In genomic region chr5:8457187-8458037, GRCh38 we compare ENCODE assay signal across 1 cellular context.
TF ChIP-seq lines count a peak whose summit lies in the region.

No MANE protein-coding gene starts in this region.

TF ChIP-seq in K562, 482 proteins besides CTCF, POLR2A, EP300 and RAD21 (continued from another document):
- TF ChIP-seq, protein P1, sequence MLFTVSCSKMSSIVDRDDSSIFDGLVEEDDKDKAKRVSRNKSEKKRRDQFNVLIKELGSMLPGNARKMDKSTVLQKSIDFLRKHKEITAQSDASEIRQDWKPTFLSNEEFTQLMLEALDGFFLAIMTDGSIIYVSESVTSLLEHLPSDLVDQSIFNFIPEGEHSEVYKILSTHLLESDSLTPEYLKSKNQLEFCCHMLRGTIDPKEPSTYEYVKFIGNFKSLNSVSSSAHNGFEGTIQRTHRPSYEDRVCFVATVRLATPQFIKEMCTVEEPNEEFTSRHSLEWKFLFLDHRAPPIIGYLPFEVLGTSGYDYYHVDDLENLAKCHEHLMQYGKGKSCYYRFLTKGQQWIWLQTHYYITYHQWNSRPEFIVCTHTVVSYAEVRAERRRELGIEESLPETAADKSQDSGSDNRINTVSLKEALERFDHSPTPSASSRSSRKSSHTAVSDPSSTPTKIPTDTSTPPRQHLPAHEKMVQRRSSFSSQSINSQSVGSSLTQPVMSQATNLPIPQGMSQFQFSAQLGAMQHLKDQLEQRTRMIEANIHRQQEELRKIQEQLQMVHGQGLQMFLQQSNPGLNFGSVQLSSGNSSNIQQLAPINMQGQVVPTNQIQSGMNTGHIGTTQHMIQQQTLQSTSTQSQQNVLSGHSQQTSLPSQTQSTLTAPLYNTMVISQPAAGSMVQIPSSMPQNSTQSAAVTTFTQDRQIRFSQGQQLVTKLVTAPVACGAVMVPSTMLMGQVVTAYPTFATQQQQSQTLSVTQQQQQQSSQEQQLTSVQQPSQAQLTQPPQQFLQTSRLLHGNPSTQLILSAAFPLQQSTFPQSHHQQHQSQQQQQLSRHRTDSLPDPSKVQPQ (CRISPR knock-in tag; IDR thresholded peaks at IDR 0.05; ENCODE audit: borderline replicate concordance) = no peak
- peak in 1 of 2 experiments; percentile 27; a peak in 1 of 4 replicates for TF ChIP-seq CSDE1 (IDR thresholded peaks at IDR 0.05)
- TF ChIP-seq ZNF431 (CRISPR knock-in tag; IDR thresholded peaks at IDR 0.05) = peak; percentile 25; the same call in 1 of the 2 replicates
- TF ChIP-seq SMARCA4 (IDR thresholded peaks at IDR 0.05) = peak; percentile 76
- peak; percentile 88 for TF ChIP-seq RBFOX2 (IDR thresholded peaks at IDR 0.05; ENCODE audit: low read depth, low read length)
- TF ChIP-seq KLF13 (tag; IDR thresholded peaks at IDR 0.05; ENCODE audit: borderline replicate concordance, low read depth) = 0 out of 2 replicates have a peak, but pooled peaks have one; percentile 15
- peak; percentile 85; the same call in 1 of the 2 replicates for TF ChIP-seq ZNF589 (CRISPR knock-in tag; IDR thresholded peaks at IDR 0.05; ENCODE audit: low read depth)
- no peak for TF ChIP-seq ZNF717 (CRISPR knock-in tag; IDR thresholded peaks at IDR 0.05)
- 0 out of 2 replicates have a peak, but pooled peaks have one; percentile 51 for TF ChIP-seq ZNF449 (CRISPR knock-in tag; IDR thresholded peaks at IDR 0.05)
- TF ChIP-seq ZKSCAN3 (CRISPR knock-in tag; IDR thresholded peaks at IDR 0.05) = no peak
- TF ChIP-seq ZNF445 (CRISPR knock-in tag; IDR thresholded peaks at IDR 0.05; ENCODE audit: low read depth) = no peak
- no peak for TF ChIP-seq FOXJ2 (tag; IDR thresholded peaks at IDR 0.05)
- TF ChIP-seq ZNF696 (CRISPR knock-in tag; conservative IDR thresholded peaks at IDR 0.05) = no peak
- TF ChIP-seq, protein P2, sequence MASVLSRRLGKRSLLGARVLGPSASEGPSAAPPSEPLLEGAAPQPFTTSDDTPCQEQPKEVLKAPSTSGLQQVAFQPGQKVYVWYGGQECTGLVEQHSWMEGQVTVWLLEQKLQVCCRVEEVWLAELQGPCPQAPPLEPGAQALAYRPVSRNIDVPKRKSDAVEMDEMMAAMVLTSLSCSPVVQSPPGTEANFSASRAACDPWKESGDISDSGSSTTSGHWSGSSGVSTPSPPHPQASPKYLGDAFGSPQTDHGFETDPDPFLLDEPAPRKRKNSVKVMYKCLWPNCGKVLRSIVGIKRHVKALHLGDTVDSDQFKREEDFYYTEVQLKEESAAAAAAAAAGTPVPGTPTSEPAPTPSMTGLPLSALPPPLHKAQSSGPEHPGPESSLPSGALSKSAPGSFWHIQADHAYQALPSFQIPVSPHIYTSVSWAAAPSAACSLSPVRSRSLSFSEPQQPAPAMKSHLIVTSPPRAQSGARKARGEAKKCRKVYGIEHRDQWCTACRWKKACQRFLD (CRISPR knock-in tag; IDR thresholded peaks at IDR 0.05) = 0 out of 2 replicates have a peak, but pooled peaks have one; percentile 8
